ENCODE assay signal across 8 cellular contexts in genomic region chr19:48510421-48511268, GRCh38. TPM values are rescaled to one million over a fixed set of nuclear protein-coding genes. Genes with fewer than 3 reads are reported as not detected.
A peak's percentile ranks its signal among the peaks of the same experiment; 100 is the strongest.
DNase-seq lines count a peak whose midpoint lies in the region; ATAC-seq and TF ChIP-seq lines count a peak whose summit lies in the region.

No MANE protein-coding gene starts in this region.

- peak overlapping the region; percentile 35 for H3K9ac ChIP-seq in OCI-LY3 (ENCODE audit: low read length)

- peak overlapping the region; percentile 74 for H3K4me3 Mint-ChIP-seq in natural killer cell treated with Interleukin-12 subunit alpha and Interleukin-12 subunit beta and Interleukin-15 and Interleukin-18, amount 100 ng/mL, for 72 hours
- peak overlapping the region; percentile 73 for H3K4me3 Mint-ChIP-seq in stimulated activated naive CD8-positive, alpha-beta T cell treated with anti-CD3 and anti-CD28 coated beads, Interleukin-15, Interleukin-2, amounts not matched to agents 100 ng/mL and 50 ng/mL, for 24 hours

- no peak overlapping the region for H3K27ac ChIP-seq in OCI-LY3 (ENCODE audit: low read length)

- H2AFZ ChIP-seq in OCI-LY3 (ENCODE audit: low read depth, low read length) = peak overlapping the region; percentile 92

- no peaks in the 10 kb centered on the region for H4K20me1 ChIP-seq in OCI-LY3 (ENCODE audit: insufficient read depth, low read length)

- peak; percentile 69 to 86 for ATAC-seq in natural killer cell treated with Interleukin-12 subunit alpha and Interleukin-12 subunit beta and Interleukin-15 and Interleukin-18, amount 100 ng/mL, for 72 hours
- no peak for ATAC-seq in HG03135 (IDR thresholded peaks at IDR 0.05; ENCODE audit: unreplicated experiment)

- H3K4me3 ChIP-seq in OCI-LY3 (ENCODE audit: low read length) = peak overlapping the region; percentile 73

- H3K79me2 ChIP-seq in OCI-LY3 (ENCODE audit: low read length) = no peaks in the 10 kb centered on the region

- H3K36me3 ChIP-seq in OCI-LY3 (replicated peaks; ENCODE audit: low read depth, low read length) = no peaks in the 10 kb centered on the region

- H3K9me3 ChIP-seq in OCI-LY3 (ENCODE audit: insufficient read depth, low read length) = no peaks in the 10 kb centered on the region

- H3K27me3 Mint-ChIP-seq in natural killer cell treated with Interleukin-12 subunit alpha and Interleukin-12 subunit beta and Interleukin-15 and Interleukin-18, amount 100 ng/mL, for 72 hours = no peaks in the 10 kb centered on the region
- H3K27me3 Mint-ChIP-seq in stimulated activated naive CD8-positive, alpha-beta T cell treated with anti-CD3 and anti-CD28 coated beads, Interleukin-15, Interleukin-2, amounts not matched to agents 100 ng/mL and 50 ng/mL, for 24 hours = no peaks in the 10 kb centered on the region

- peak overlapping the region; percentile 81 for H3K4me2 ChIP-seq in OCI-LY3 (ENCODE audit: low read length)

- peaks cover 11% of the 10 kb centered on the region for H3K27me3 ChIP-seq in OCI-LY3 (ENCODE audit: low read depth, low read length)

- TF ChIP-seq CTCF in OCI-LY3 (IDR thresholded peaks at IDR 0.05; ENCODE audit: low read depth, low read length) = no peak

- peak; percentile 42 for DNase-seq in SIG-M5 treated with dmso at 0.1 percent for 504 hours (lab: John Stamatoyannopoulos, UW; ENCODE audit: unreplicated experiment)
- DNase-seq in SIG-M5 (lab: John Stamatoyannopoulos, UW) = no peak
- peak; percentile 63 for DNase-seq in activated T-helper 1 cell treated with Interleukin-2 at 50 U/mL for 16 hours (ENCODE audit: low read depth)
- DNase-seq in fibroblast of peridontal ligament (ENCODE audit: extremely low read depth) = peak; percentile 30
- DNase-seq in natural killer cell treated with Interleukin-12 subunit alpha and Interleukin-12 subunit beta and Interleukin-15 and Interleukin-18, amount 100 ng/mL, for 72 hours (ENCODE audit: low spot score) = no peak

- H3K4me1 ChIP-seq in OCI-LY3 (ENCODE audit: low read length) = peaks cover 20% of the 10 kb centered on the region

- peaks cover 0 to 14% of the 10 kb centered on the region in 2 donors for H3K4me1 Mint-ChIP-seq in natural killer cell treated with Interleukin-12 subunit alpha and Interleukin-12 subunit beta and Interleukin-15 and Interleukin-18, amount 100 ng/mL, for 72 hours (ENCODE audit: low read depth in 2 of 2)
- H3K4me1 Mint-ChIP-seq in stimulated activated naive CD8-positive, alpha-beta T cell treated with anti-CD3 and anti-CD28 coated beads, Interleukin-15, Interleukin-2, amounts not matched to agents 100 ng/mL and 50 ng/mL, for 24 hours (ENCODE audit: low read depth) = peaks cover 16% of the 10 kb centered on the region

- no peaks in the 10 kb centered on the region for H3K9me3 Mint-ChIP-seq in natural killer cell treated with Interleukin-12 subunit alpha and Interleukin-12 subunit beta and Interleukin-15 and Interleukin-18, amount 100 ng/mL, for 72 hours
- H3K9me3 Mint-ChIP-seq in stimulated activated naive CD8-positive, alpha-beta T cell treated with anti-CD3 and anti-CD28 coated beads, Interleukin-15, Interleukin-2, amounts not matched to agents 100 ng/mL and 50 ng/mL, for 24 hours = no peaks in the 10 kb centered on the region

- H3K36me3 Mint-ChIP-seq in natural killer cell treated with Interleukin-12 subunit alpha and Interleukin-12 subunit beta and Interleukin-15 and Interleukin-18, amount 100 ng/mL, for 72 hours = no peaks in the 10 kb centered on the region
- H3K36me3 Mint-ChIP-seq in stimulated activated naive CD8-positive, alpha-beta T cell treated with anti-CD3 and anti-CD28 coated beads, Interleukin-15, Interleukin-2, amounts not matched to agents 100 ng/mL and 50 ng/mL, for 24 hours (ENCODE audit: low read depth) = no peaks in the 10 kb centered on the region

- H3K27ac Mint-ChIP-seq in natural killer cell treated with Interleukin-12 subunit alpha and Interleukin-12 subunit beta and Interleukin-15 and Interleukin-18, amount 100 ng/mL, for 72 hours = peak overlapping the region in 1 of 2 donors; percentile 31
- H3K27ac Mint-ChIP-seq in stimulated activated naive CD8-positive, alpha-beta T cell treated with anti-CD3 and anti-CD28 coated beads, Interleukin-15, Interleukin-2, amounts not matched to agents 100 ng/mL and 50 ng/mL, for 24 hours = no peak overlapping the region

RNA-seq across cellular contexts. Expression of gene LMTK3, which starts 1.0 kb away (rescaled TPM):
- total RNA-seq in natural killer cell treated with Interleukin-12 subunit alpha and Interleukin-12 subunit beta and Interleukin-15 and Interleukin-18, amount 100 ng/mL, for 72 hours = 1 to 10 TPM in 1 of 2 donors, under 1 TPM in 1; 0.40 to 1.3 TPM

RNA-seq across cellular contexts. Expression of gene SULT2B1, which starts 41.3 kb away (rescaled TPM):
- total RNA-seq in natural killer cell treated with Interleukin-12 subunit alpha and Interleukin-12 subunit beta and Interleukin-15 and Interleukin-18, amount 100 ng/mL, for 72 hours = not detected

RNA-seq across cellular contexts. Expression of gene CYTH2, which starts 41.5 kb away (rescaled TPM):
- 10 to 100 TPM; 66.4 to 66.9 TPM for total RNA-seq in natural killer cell treated with Interleukin-12 subunit alpha and Interleukin-12 subunit beta and Interleukin-15 and Interleukin-18, amount 100 ng/mL, for 72 hours

RNA-seq across cellular contexts. Expression of gene KCNJ14, which starts 55.3 kb away (rescaled TPM):
- total RNA-seq in natural killer cell treated with Interleukin-12 subunit alpha and Interleukin-12 subunit beta and Interleukin-15 and Interleukin-18, amount 100 ng/mL, for 72 hours = 1 to 10 TPM; 2.1 to 4.6 TPM

Comparison
In these comparisons a context has a peak if more than half of its experiments do, and no peak if none do; other contexts are left out.
1. DNase-seq: peak in SIG-M5 treated with dmso at 0.1 percent for 504 hours (single experiment), activated T-helper 1 cell treated with Interleukin-2 at 50 U/mL for 16 hours (single experiment) and fibroblast of peridontal ligament (single experiment); none in SIG-M5 (single experiment) and natural killer cell treated with Interleukin-12 subunit alpha and Interleukin-12 subunit beta and Interleukin-15 and Interleukin-18, amount 100 ng/mL, for 72 hours (single experiment).